Comparison of ENCODE assay signal across 8 cellular contexts in the genomic region with DNA sequence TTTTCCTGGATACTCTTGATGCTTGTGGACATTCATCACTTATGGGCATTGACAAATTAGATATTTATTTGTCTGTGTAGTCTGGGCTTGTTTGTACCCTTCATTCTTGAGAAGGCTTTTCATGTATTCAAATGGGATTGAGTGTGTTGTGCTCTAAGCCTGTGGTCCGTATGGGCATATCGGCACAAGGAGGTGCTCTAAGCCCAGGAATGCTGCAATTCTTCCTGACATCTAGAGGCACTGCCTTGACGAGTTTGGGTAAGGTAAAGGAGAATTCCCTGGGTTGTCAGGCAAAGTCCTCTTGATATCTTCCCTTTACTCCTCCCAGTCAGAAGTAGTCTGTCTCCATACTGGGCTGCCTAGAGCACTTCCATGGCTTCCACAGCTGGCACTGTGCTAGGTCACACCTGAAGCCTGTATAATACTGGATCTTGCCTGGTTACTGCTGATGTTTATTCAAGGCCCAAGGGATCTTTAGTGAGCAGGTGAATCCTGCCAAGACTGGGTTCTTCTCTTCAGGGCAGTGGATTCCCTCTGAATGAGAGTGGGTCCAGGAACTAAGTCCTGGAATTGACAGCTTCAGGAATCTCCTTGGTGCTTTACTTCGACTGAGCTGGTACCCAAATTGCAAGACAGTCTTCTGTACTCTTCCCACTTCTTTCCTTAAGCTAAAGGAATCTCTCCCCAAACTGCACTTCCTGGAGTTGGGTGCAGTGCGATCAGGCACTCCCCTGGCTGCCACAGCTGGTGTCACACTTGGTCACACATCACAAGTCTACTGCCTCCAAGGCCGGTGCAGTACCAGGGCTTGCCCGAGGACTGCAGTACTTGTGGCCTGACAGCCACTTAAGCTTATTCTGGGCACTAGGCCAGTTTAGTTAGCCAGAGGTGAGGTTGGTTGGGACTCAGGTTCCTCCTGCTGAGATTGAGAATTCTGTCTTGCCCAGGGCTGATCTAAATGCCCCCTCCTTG.
A peak's percentile ranks its signal among the peaks of the same experiment; 100 is the strongest.
DNase-seq lines count a peak whose midpoint lies in the region; ATAC-seq and TF ChIP-seq lines count a peak whose summit lies in the region.

No MANE protein-coding gene starts in this region.

- peak; percentile 38 for TF ChIP-seq CTCF in retinal pigment epithelial cell (conservative IDR thresholded peaks at IDR 0.05; ENCODE audit: low read depth, low read length)

- DNase-seq in ELF-1 (ENCODE audit: low read depth, low spot score) (peak; percentile 24), UCSD-AML1 (lab: John Stamatoyannopoulos, UW; ENCODE audit: unreplicated experiment) (peak; percentile 10), retinal pigment epithelial cell (ENCODE audit: low read depth) (peak; percentile 51), OCI-M2 (lab: John Stamatoyannopoulos, UW; ENCODE audit: unreplicated experiment) (no peak), GDM1 (lab: John Stamatoyannopoulos, UW) (no peak), Ammon's horn (ENCODE audit: low spot score) (no peak)

- no peak overlapping the region for H3K4me3 ChIP-seq in retinal pigment epithelial cell (ENCODE audit: low read length)

- ATAC-seq in GM19468 (IDR thresholded peaks at IDR 0.05; ENCODE audit: extremely low read depth, unreplicated experiment): peak; percentile 100
- peak; percentile 95 for ATAC-seq in HG03439 (IDR thresholded peaks at IDR 0.05; ENCODE audit: unreplicated experiment)

Comparison
In these comparisons a context has a peak if more than half of its experiments do, and no peak if none do; other contexts are left out.
1. DNase-seq: peak in ELF-1 (single experiment), UCSD-AML1 (single experiment) and retinal pigment epithelial cell (single experiment); none in OCI-M2 (single experiment), GDM1 (single experiment) and Ammon's horn (single experiment).